Comparison of ENCODE assay signal across 28 cellular contexts in the genomic region with DNA sequence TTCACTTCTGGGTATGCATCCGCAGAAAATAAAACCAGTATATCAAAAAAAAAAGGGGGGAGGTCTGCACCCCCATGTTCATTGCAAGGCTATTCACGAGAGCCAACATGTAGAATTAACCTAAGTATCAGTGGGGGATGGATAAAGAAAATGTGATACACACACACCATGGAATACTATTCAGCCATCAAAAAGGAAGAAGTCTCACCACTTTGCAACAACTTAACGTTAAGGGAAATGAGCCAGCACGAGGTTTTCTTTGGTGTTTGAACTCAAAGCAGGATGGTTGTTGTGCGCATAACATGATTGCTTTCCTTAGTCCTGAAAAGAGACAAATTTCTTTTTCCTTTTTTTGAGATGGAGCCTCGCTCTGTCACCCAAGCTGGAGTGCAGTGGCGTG.
"Had no signal": no experiment of that assay in that cellular context is flagged by ENCODE, and none has a peak within 500 bp of the region (broad histone marks: within the 10 kb centered on the region; RNA-seq: fewer than 3 reads in every experiment).

No MANE protein-coding gene starts in this region.

- H3K79me2 ChIP-seq: parathyroid adenoma had no signal

- H3K4me3 ChIP-seq: neural progenitor cell, ovary, psoas muscle, right lobe of liver, sigmoid colon, stomach, thoracic aorta, thyroid gland, tibial nerve, upper lobe of left lung, vagina had no signal

- H3K36me3 ChIP-seq: neural progenitor cell, ovary, right lobe of liver, sigmoid colon, stomach, thoracic aorta, thyroid gland, tibial nerve, upper lobe of left lung, vagina had no signal

- H3K9me3 Mint-ChIP-seq: nephron, neural progenitor cell had no signal

- H3K36me3 Mint-ChIP-seq: natural killer cell; neural progenitor cell; stimulated activated effector memory CD8-positive, alpha-beta T cell treated with anti-CD3 and anti-CD28 coated beads, Interleukin-12 subunit alpha, Interleukin-12 subunit beta, amount 100 ng/mL, for 72 hours; stimulated activated naive B cell treated with anti-CD40 and anti-IgM and Interleukin-4, amounts not matched to agents 10 μg/mL and 1 μg/mL and 100 μg/mL, for 72 hours had no signal

- FAIRE-seq: small intestine, urothelium cell line had no signal

- H3K4me1 Mint-ChIP-seq: natural killer cell; stimulated activated effector memory CD8-positive, alpha-beta T cell treated with anti-CD3 and anti-CD28 coated beads, Interleukin-12 subunit alpha, Interleukin-12 subunit beta, amount 100 ng/mL, for 72 hours had no signal

- H3K27me3 Mint-ChIP-seq: stimulated activated naive CD8-positive, alpha-beta T cell treated with anti-CD3 and anti-CD28 coated beads, Interleukin-15, Interleukin-2, amounts not matched to agents 100 ng/mL and 50 ng/mL, for 24 hours had no signal

- H3K27me3 ChIP-seq: neural progenitor cell, ovary, right lobe of liver, thyroid gland, upper lobe of left lung, vagina had no signal

- H3K27ac ChIP-seq: neural progenitor cell, ovary, parathyroid adenoma, psoas muscle, right lobe of liver, sigmoid colon, stomach, thoracic aorta, thyroid gland, tibial nerve, upper lobe of left lung, vagina had no signal

- DNase-seq: natural killer cell; occipital lobe; ovary; posterior cingulate gyrus; psoas muscle; right cardiac atrium; right lobe of liver; sigmoid colon; small intestine; stimulated activated CD4-positive, alpha-beta T cell treated with anti-CD3 and anti-CD28 coated beads, Interleukin-15, amount 100 ng/mL, for 24 hours; stimulated activated CD4-positive, alpha-beta T cell treated with anti-CD3 and anti-CD28 coated beads, Interleukin-2, amount 100 ng/mL, for 24 hours; stimulated activated CD4-positive, alpha-beta T cell treated with anti-CD3 and anti-CD28 coated beads, Interleukin-2, amount 100 ng/mL, for 48 hours; stimulated activated CD4-positive, alpha-beta T cell treated with anti-CD3 and anti-CD28 coated beads, Interleukin-4, amount 100 ng/mL, for 24 hours; stimulated activated naive B cell treated with anti-CD40 and anti-IgM and Interleukin-4, amounts not matched to agents 10 μg/mL and 1 μg/mL and 100 μg/mL, for 72 hours; stimulated activated naive CD4-positive, alpha-beta T cell treated with Interleukin-2 at 50 U/mL for 16 hours; stomach; thyroid gland; upper lobe of left lung had no signal

- H3K4me3 Mint-ChIP-seq: natural killer cell; nephron; neural progenitor cell; stimulated activated effector memory CD8-positive, alpha-beta T cell treated with anti-CD3 and anti-CD28 coated beads, Interleukin-12 subunit alpha, Interleukin-12 subunit beta, amount 100 ng/mL, for 72 hours; stimulated activated naive B cell treated with anti-CD40 and anti-IgM and Interleukin-4, amounts not matched to agents 10 μg/mL and 1 μg/mL and 100 μg/mL, for 72 hours; stimulated activated naive CD8-positive, alpha-beta T cell treated with anti-CD3 and anti-CD28 coated beads, Interleukin-15, Interleukin-2, amounts not matched to agents 100 ng/mL and 50 ng/mL, for 24 hours had no signal

- H3K4me1 ChIP-seq: parathyroid adenoma, psoas muscle, right lobe of liver, sigmoid colon, stomach, thyroid gland, tibial nerve, upper lobe of left lung, vagina had no signal

- ATAC-seq: natural killer cell; psoas muscle; right cardiac atrium; right lobe of liver; stimulated activated effector memory CD8-positive, alpha-beta T cell treated with anti-CD3 and anti-CD28 coated beads, Interleukin-12 subunit alpha, Interleukin-12 subunit beta, amount 100 ng/mL, for 72 hours; stimulated activated naive B cell treated with anti-CD40 and anti-IgM and Interleukin-4, amounts not matched to agents 10 μg/mL and 1 μg/mL and 100 μg/mL, for 72 hours had no signal

- H3K9me3 ChIP-seq: right lobe of liver, sigmoid colon, thoracic aorta, thyroid gland, upper lobe of left lung, vagina had no signal

- H2AFZ ChIP-seq: neural progenitor cell, parathyroid adenoma had no signal

- H3K4me2 ChIP-seq: neural progenitor cell had no signal

- H3K27ac Mint-ChIP-seq: natural killer cell; nephron; neural progenitor cell; progenitor cell of endocrine pancreas; stimulated activated effector memory CD8-positive, alpha-beta T cell treated with anti-CD3 and anti-CD28 coated beads, Interleukin-12 subunit alpha, Interleukin-12 subunit beta, amount 100 ng/mL, for 72 hours; stimulated activated naive B cell treated with anti-CD40 and anti-IgM and Interleukin-4, amounts not matched to agents 10 μg/mL and 1 μg/mL and 100 μg/mL, for 72 hours; stimulated activated naive CD8-positive, alpha-beta T cell treated with anti-CD3 and anti-CD28 coated beads, Interleukin-15, Interleukin-2, amounts not matched to agents 100 ng/mL and 50 ng/mL, for 24 hours had no signal

- H3K9ac ChIP-seq: neural progenitor cell, parathyroid adenoma had no signal
